7 cellular contexts compared by ENCODE assay signal in genomic region chr2:68653538-68653982, GRCh38. TPM values are rescaled to one million over a fixed set of nuclear protein-coding genes. Genes with fewer than 3 reads are reported as not detected.
DNase-seq lines count a peak whose midpoint lies in the region; ATAC-seq and TF ChIP-seq lines count a peak whose summit lies in the region.

No MANE protein-coding gene starts in this region.

- H2AFZ ChIP-seq in neural progenitor cell (replicated peaks) = no peak overlapping the region

- H3K4me1 Mint-ChIP-seq in central memory CD8-positive, alpha-beta T cell = peaks cover 14% of the 10 kb centered on the region
- peaks cover 9% of the 10 kb centered on the region for H3K4me1 Mint-ChIP-seq in neural progenitor cell

- H3K36me3 Mint-ChIP-seq in central memory CD8-positive, alpha-beta T cell (ENCODE audit: insufficient read depth) = peaks cover 4% of the 10 kb centered on the region
- H3K36me3 Mint-ChIP-seq in neural progenitor cell = no peaks in the 10 kb centered on the region

- no peaks in the 10 kb centered on the region for H3K9me3 ChIP-seq in neural progenitor cell (ENCODE audit: low read depth)

- no peaks in the 10 kb centered on the region for H4K20me1 ChIP-seq in neural progenitor cell (ENCODE audit: low read depth)

- H3F3A ChIP-seq in neural progenitor cell (ENCODE audit: low read depth) = no peaks in the 10 kb centered on the region

- no peaks in the 10 kb centered on the region for H3K27me3 ChIP-seq in neural progenitor cell

- H3K27ac Mint-ChIP-seq in central memory CD8-positive, alpha-beta T cell (ENCODE audit: low read depth) = peak overlapping the region; percentile 11
- H3K27ac Mint-ChIP-seq in neural progenitor cell = no peak overlapping the region

- H3K36me3 ChIP-seq in neural progenitor cell = no peaks in the 10 kb centered on the region

- no peak overlapping the region for H3K4me2 ChIP-seq in neural progenitor cell

- no peaks in the 10 kb centered on the region for H3K9me3 Mint-ChIP-seq in central memory CD8-positive, alpha-beta T cell
- no peaks in the 10 kb centered on the region for H3K9me3 Mint-ChIP-seq in neural progenitor cell

- H3K4me1 ChIP-seq in neural progenitor cell = no peaks in the 10 kb centered on the region

- peak overlapping the region; percentile 35 for H3K4me3 Mint-ChIP-seq in central memory CD8-positive, alpha-beta T cell
- no peak overlapping the region for H3K4me3 Mint-ChIP-seq in neural progenitor cell

- ATAC-seq in GM19035 (IDR thresholded peaks at IDR 0.05; ENCODE audit: unreplicated experiment) (peak; percentile 83), HG02970 (IDR thresholded peaks at IDR 0.05; ENCODE audit: low FRiP score, unreplicated experiment) (peak; percentile 56)
- peak; percentile 67 for ATAC-seq in central memory CD8-positive, alpha-beta T cell (replicated peaks; ENCODE audit: extremely low read depth, poor library complexity, severe bottlenecking)

- H3K9ac ChIP-seq in neural progenitor cell = no peak overlapping the region

- peaks cover 35% of the 10 kb centered on the region for H3K27me3 Mint-ChIP-seq in central memory CD8-positive, alpha-beta T cell
- peaks cover 4% of the 10 kb centered on the region for H3K27me3 Mint-ChIP-seq in neural progenitor cell (ENCODE audit: insufficient read depth, low read depth)

- no peak overlapping the region for H3K27ac ChIP-seq in neural progenitor cell

- TF ChIP-seq CTCF in neural progenitor cell (IDR thresholded peaks at IDR 0.05) = no peak

- peak; percentile 60 for DNase-seq in SW480 (ENCODE audit: low spot score)
- DNase-seq in central memory CD8-positive, alpha-beta T cell (ENCODE audit: low spot score in 2 of 2) = no peak
- peak; percentile 71 for DNase-seq in stimulated activated CD4-positive, alpha-beta T cell treated with anti-CD3 and anti-CD28 coated beads, Interleukin-15, amount 100 ng/mL, for 24 hours
- DNase-seq in neural progenitor cell (ENCODE audit: low spot score) = no peak
- DNase-seq in germinal center (ENCODE audit: low spot score) = no peak

- H3K79me2 ChIP-seq in neural progenitor cell (ENCODE audit: low read depth) = no peaks in the 10 kb centered on the region

- no peak overlapping the region for H3K4me3 ChIP-seq in neural progenitor cell

RNA-seq across cellular contexts. Expression of gene PROKR1, which starts 10.2 kb away (rescaled TPM):
- 1.8 and 2.1 TPM in 2 replicates for total RNA-seq in neural progenitor cell (ENCODE audit: low replicate concordance)

Comparison
In these comparisons a context has a peak if more than half of its experiments do, and no peak if none do; other contexts are left out.
1. DNase-seq: peak in SW480 (single experiment) and stimulated activated CD4-positive, alpha-beta T cell treated with anti-CD3 and anti-CD28 coated beads, Interleukin-15, amount 100 ng/mL, for 24 hours (single experiment); none in central memory CD8-positive, alpha-beta T cell (0 of 2), neural progenitor cell (single experiment) and germinal center (single experiment).
2. Peak in every context shown above with its lines, with median percentiles within 50 percentile points of each other: ATAC-seq.